ENCODE assay signal across 8 cellular contexts in the genomic region with DNA sequence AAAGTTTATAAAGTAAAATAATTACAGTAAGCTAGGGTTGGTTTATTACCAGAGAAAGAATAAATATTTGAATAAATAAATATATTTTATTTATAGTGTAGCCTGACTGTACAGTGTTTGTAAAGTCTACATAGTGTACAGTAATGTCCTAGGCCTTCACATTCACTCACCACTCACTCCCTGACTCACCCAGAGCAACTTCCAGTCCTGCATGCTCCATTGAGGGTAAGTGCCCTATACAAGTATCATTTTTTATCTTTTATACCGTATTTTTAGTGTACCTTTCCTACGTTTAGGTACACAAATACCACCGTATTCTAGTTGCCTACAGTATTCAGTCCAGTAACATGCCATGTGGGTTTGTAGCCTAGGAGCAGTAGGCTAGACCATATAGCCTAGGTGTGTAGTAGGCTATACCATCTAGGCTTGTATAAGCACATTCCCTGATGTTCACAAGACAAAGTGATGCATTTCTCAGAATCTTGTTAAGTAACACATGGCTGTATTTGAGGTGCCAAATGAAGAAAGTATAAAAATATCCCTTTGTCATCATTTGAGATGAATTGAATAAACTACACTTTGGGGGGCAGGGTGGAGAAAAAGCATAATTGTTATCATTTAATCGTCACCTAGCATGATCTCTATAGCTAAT. TPM values are rescaled to one million over a fixed set of nuclear protein-coding genes. Genes with fewer than 3 reads are reported as not detected.
DNase-seq lines count a peak whose midpoint lies in the region; ATAC-seq and TF ChIP-seq lines count a peak whose summit lies in the region.

No MANE protein-coding gene starts in this region.

- H3K9me2 ChIP-seq in MM.1S (replicated peaks; ENCODE audit: insufficient read depth, low read length) = no peaks in the 10 kb centered on the region

- TF ChIP-seq CTCF in Calu3 (IDR thresholded peaks at IDR 0.05; ENCODE audit: unreplicated experiment) (no peak), MM.1S (IDR thresholded peaks at IDR 0.05; ENCODE audit: low read length) (no peak)

- H3K79me2 ChIP-seq in MM.1S (ENCODE audit: low read length) = no peaks in the 10 kb centered on the region

- no peaks in the 10 kb centered on the region for H3K27me3 Mint-ChIP-seq in Calu3 (ENCODE audit: unreplicated experiment)
- H3K27me3 Mint-ChIP-seq in effector memory CD8-positive, alpha-beta T cell = peaks cover 19 to 32% of the 10 kb centered on the region in 2 donors

- H3K4me1 ChIP-seq in MM.1S (ENCODE audit: low read length) (no peaks in the 10 kb centered on the region), neuron (ENCODE audit: insufficient read depth, low read length) (no peaks in the 10 kb centered on the region)

- H3K27me3 ChIP-seq in MM.1S (replicated peaks; ENCODE audit: insufficient read depth, low read length) (no peaks in the 10 kb centered on the region), neuron (ENCODE audit: insufficient read depth, low read length) (peaks cover 2% of the 10 kb centered on the region)

- BruUV-seq in Calu3 (replicated peaks; lab: Mats Ljungman, UMichigan) = no TSS peak

- no peaks in the 10 kb centered on the region for H4K20me1 ChIP-seq in MM.1S (ENCODE audit: insufficient read depth, low read length)

- intact Hi-C loops in Calu3 (cut with micrococcal nuclease; ENCODE audit: unreplicated experiment) = loop anchor here (1.0 to 5.0 kb wide), 3 partner anchors 84 to 338 kb away; no protein-coding TSS in a partner anchor

- H3K36me3 Mint-ChIP-seq in Calu3 (ENCODE audit: insufficient read depth, unreplicated experiment) = peaks cover 9% of the 10 kb centered on the region
- no peaks in the 10 kb centered on the region for H3K36me3 Mint-ChIP-seq in effector memory CD8-positive, alpha-beta T cell (ENCODE audit: insufficient read depth)

- H3K9ac ChIP-seq in MM.1S (ENCODE audit: low read length) = peak overlapping the region; percentile 28; the same call in 1 of the 2 replicates

- no peak for ATAC-seq in effector memory CD8-positive, alpha-beta T cell (replicated peaks)
- ATAC-seq in GM21515 (IDR thresholded peaks at IDR 0.05; ENCODE audit: unreplicated experiment) (no peak), GM21529 (IDR thresholded peaks at IDR 0.05; ENCODE audit: unreplicated experiment) (no peak)

- no peaks in the 10 kb centered on the region for H3K9me3 Mint-ChIP-seq in Calu3 (ENCODE audit: low read depth, unreplicated experiment)
- H3K9me3 Mint-ChIP-seq in effector memory CD8-positive, alpha-beta T cell = no peaks in the 10 kb centered on the region

- no peak for DNase-seq in Calu3
- no peak for DNase-seq in MM.1S
- no peak for DNase-seq in effector memory CD8-positive, alpha-beta T cell
- DNase-seq in DMS 273 (lab: John Stamatoyannopoulos, UW; ENCODE audit: unreplicated experiment) = no peak
- no peak for DNase-seq in iPS-NIHi11 (ENCODE audit: low spot score)

- H3K4me3 Mint-ChIP-seq in Calu3 (ENCODE audit: low read depth, unreplicated experiment) = peak overlapping the region; percentile 66
- peak overlapping the region; percentile 77 to 80 for H3K4me3 Mint-ChIP-seq in effector memory CD8-positive, alpha-beta T cell

- H3K27ac ChIP-seq in MM.1S (ENCODE audit: low read length) = no peak overlapping the region

- no peaks in the 10 kb centered on the region for H3F3A ChIP-seq in MM.1S (ENCODE audit: insufficient read depth, low read length)

- peaks cover 7% of the 10 kb centered on the region for H3K4me1 Mint-ChIP-seq in Calu3 (ENCODE audit: low read depth, unreplicated experiment)
- H3K4me1 Mint-ChIP-seq in effector memory CD8-positive, alpha-beta T cell (ENCODE audit: low read depth in 2 of 2) = peaks cover 4 to 5% of the 10 kb centered on the region in 2 donors

- peak overlapping the region; percentile 88; the same call in 1 of the 2 replicates for H3K4me2 ChIP-seq in MM.1S (ENCODE audit: low read depth, low read length)

- peak overlapping the region; percentile 63 for H3K4me3 ChIP-seq in MM.1S (ENCODE audit: low read length)
- peak overlapping the region; percentile 60 for H3K4me3 ChIP-seq in neuron (ENCODE audit: low read length)

- H3K36me3 ChIP-seq in MM.1S (replicated peaks; ENCODE audit: insufficient read depth, low read length) = no peaks in the 10 kb centered on the region
- H3K36me3 ChIP-seq in neuron (ENCODE audit: insufficient read depth, low read length) = no peaks in the 10 kb centered on the region

- H2AFZ ChIP-seq in MM.1S (ENCODE audit: low read length) (peak overlapping the region; percentile 86), neuron (ENCODE audit: low read depth, low read length) (peak overlapping the region; percentile 93)

- H3K9me3 ChIP-seq in MM.1S (replicated peaks; ENCODE audit: insufficient read depth, low read length) (no peaks in the 10 kb centered on the region), neuron (ENCODE audit: low read length) (no peaks in the 10 kb centered on the region)

- no peak overlapping the region for H3K27ac Mint-ChIP-seq in Calu3 (ENCODE audit: unreplicated experiment)
- peak overlapping the region in 1 of 2 donors; percentile 81 for H3K27ac Mint-ChIP-seq in effector memory CD8-positive, alpha-beta T cell

- CTCF ChIA-PET in Calu3 (lab: Charles Lee) = interaction anchor here (0.6 to 1.4 kb wide), 5 partner anchors 79 to 738 kb away, joined by 3 to 5 read pairs (median 5); no protein-coding TSS in a partner anchor

RNA-seq across cellular contexts. Expression of gene KLHL8, which starts 14.7 kb away (rescaled TPM):
- 9.9 and 10.0 TPM in 2 replicates for total RNA-seq in Calu3 (2022)
